Comparison of ENCODE assay signal across 9 cellular contexts in the genomic region with DNA sequence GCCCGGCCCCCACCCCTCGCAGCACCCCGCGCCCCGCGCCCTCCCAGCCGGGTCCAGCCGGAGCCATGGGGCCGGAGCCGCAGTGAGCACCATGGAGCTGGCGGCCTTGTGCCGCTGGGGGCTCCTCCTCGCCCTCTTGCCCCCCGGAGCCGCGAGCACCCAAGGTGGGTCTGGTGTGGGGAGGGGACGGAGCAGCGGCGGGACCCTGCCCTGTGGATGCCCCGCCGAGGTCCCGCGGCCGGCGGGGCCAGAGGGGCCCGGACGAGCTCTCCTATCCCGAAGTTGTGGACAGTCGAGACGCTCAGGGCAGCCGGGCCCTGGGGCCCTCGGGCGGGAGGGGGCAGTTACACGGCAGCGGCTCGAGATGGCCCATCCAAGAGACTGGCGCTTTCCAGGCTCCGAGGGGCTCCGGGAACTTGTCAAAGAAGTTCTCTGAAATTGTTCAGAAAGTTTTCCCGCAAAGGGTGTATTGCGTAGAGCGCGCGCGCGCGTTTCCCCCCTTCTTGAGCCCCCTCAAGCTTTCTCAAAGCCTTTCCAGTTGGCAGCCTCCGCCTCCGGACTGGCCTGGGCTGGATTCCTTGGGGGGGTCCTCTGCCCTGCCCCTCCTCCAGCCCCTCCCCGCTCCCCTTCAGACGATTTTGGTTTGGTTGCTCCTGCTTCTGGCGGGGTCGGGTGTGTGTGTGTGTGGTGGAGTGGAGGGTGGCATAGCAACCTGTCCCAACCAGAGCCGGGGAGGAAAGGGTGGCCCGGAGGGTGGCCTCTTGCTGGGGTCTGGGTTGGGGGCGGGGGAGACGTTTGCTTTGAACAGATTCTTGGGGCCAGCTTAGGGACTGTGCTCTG. TPM values are rescaled to one million over a fixed set of nuclear protein-coding genes. Genes with fewer than 3 reads are reported as not detected.
DNase-seq lines count a peak whose midpoint lies in the region; ATAC-seq, FAIRE-seq and TF ChIP-seq lines count a peak whose summit lies in the region.
"Had no signal": no experiment of that assay in that cellular context is flagged by ENCODE, and none has a peak within 500 bp of the region (broad histone marks: within the 10 kb centered on the region; RNA-seq: fewer than 3 reads in every experiment).

No MANE protein-coding gene starts in this region.

- no peaks in the 10 kb centered on the region for H3K27me3 ChIP-seq in muscle layer of colon (ENCODE audit: control insufficient read depth in 1 of 2, insufficient read depth in 2 of 2, low read length in 2 of 2)

- DNase-seq in Right ventricle myocardium inferior (ENCODE audit: missing footprints) (no peak), cardiac septum (ENCODE audit: low spot score) (no peak), fibroblast of gingiva (ENCODE audit: low read depth) (peak; percentile 18), H4 (ENCODE audit: low spot score) (no peak), D721Med (ENCODE audit: insufficient read length, low spot score) (no peak)
- DNase-seq in activated CD4-positive, alpha-beta T cell treated with anti-CD3 and anti-CD28 coated beads for 36 hours: no peak

- H3K4me1 Mint-ChIP-seq in activated CD4-positive, alpha-beta T cell treated with anti-CD3 and anti-CD28 coated beads for 36 hours: peaks cover 3% of the 10 kb centered on the region

- TF ChIP-seq CTCF in D721Med (IDR thresholded peaks at IDR 0.05; ENCODE audit: insufficient read depth, missing control alignments): no peak

- peak; percentile 47 for ATAC-seq in Right ventricle myocardium inferior
- ATAC-seq in GM21360 (IDR thresholded peaks at IDR 0.05; ENCODE audit: unreplicated experiment): no peak
- no peak for ATAC-seq in activated CD4-positive, alpha-beta T cell treated with anti-CD3 and anti-CD28 coated beads for 36 hours

- peaks cover 21% of the 10 kb centered on the region for H3K4me1 ChIP-seq in muscle layer of colon (ENCODE audit: insufficient read depth, low read length)

- peak overlapping the region; percentile 7 for H3K9ac ChIP-seq in muscle layer of colon (ENCODE audit: low read length)

- H3K36me3 Mint-ChIP-seq in activated CD4-positive, alpha-beta T cell treated with anti-CD3 and anti-CD28 coated beads for 36 hours (ENCODE audit: low read depth): peaks cover 2% of the 10 kb centered on the region

- H3K36me3 ChIP-seq in muscle layer of colon (ENCODE audit: insufficient read depth, low read length): no peaks in the 10 kb centered on the region
- H3K36me3 ChIP-seq: neutrophil had no signal

- CTCF ChIA-PET in activated CD4-positive, alpha-beta T cell treated with anti-CD3 and anti-CD28 coated beads for 36 hours (lab: Charles Lee): interaction anchor here (0.7 to 1.4 kb wide), 2 partner anchors 10 to 46 kb away, joined by 4 to 5 read pairs; no protein-coding TSS in a partner anchor

- peak overlapping the region; percentile 86 for H3K27ac ChIP-seq in muscle layer of colon (ENCODE audit: low read depth, low read length)
- H3K27ac ChIP-seq: neutrophil had no signal

- H3K27ac Mint-ChIP-seq in activated CD4-positive, alpha-beta T cell treated with anti-CD3 and anti-CD28 coated beads for 36 hours: no peak overlapping the region

- intact Hi-C loops in Right ventricle myocardium inferior (cut with DNase I) (loop anchor here (5.0 kb wide), 1 partner anchor 33 kb away; a partner anchor contains a TSS), cardiac septum (cut with DNase I) (no loop called here)
- intact Hi-C loops in activated CD4-positive, alpha-beta T cell treated with anti-CD3 and anti-CD28 coated beads for 36 hours (cut with DNase I, micrococcal nuclease): no loop called here

- H3K4me3 Mint-ChIP-seq in activated CD4-positive, alpha-beta T cell treated with anti-CD3 and anti-CD28 coated beads for 36 hours: no peak overlapping the region

- peaks cover 26% of the 10 kb centered on the region for H3K27me3 Mint-ChIP-seq in activated CD4-positive, alpha-beta T cell treated with anti-CD3 and anti-CD28 coated beads for 36 hours

- POLR2A ChIA-PET in activated CD4-positive, alpha-beta T cell treated with anti-CD3 and anti-CD28 coated beads for 36 hours (lab: Charles Lee): no interaction called here

- H3K4me3 ChIP-seq in muscle layer of colon (ENCODE audit: low read depth in 1 of 2, low read length in 2 of 2): peak overlapping the region; percentile 67 to 87

- no peak for FAIRE-seq in D721Med (lab: Jason Lieb, UNC)

- H3K9me3 Mint-ChIP-seq in activated CD4-positive, alpha-beta T cell treated with anti-CD3 and anti-CD28 coated beads for 36 hours (ENCODE audit: low read depth): no peaks in the 10 kb centered on the region

- H3K9me3 ChIP-seq in muscle layer of colon (ENCODE audit: low read length): no peaks in the 10 kb centered on the region
- H3K9me3 ChIP-seq: neutrophil had no signal

RNA-seq across cellular contexts. Expression of a gene that starts 0.5 kb away (rescaled TPM):
- total RNA-seq in Right ventricle myocardium inferior (68.7 TPM), cardiac septum (84.4 TPM)
- 10.1 and 18.5 TPM in 2 replicates for total RNA-seq in H4 (2014; rRNA removed; shearing (Covaris generic))
- total RNA-seq in activated CD4-positive, alpha-beta T cell treated with anti-CD3 and anti-CD28 coated beads for 36 hours: 1 to 10 TPM; 5.8 to 6.0 TPM

RNA-seq across cellular contexts. Expression of a gene that starts 12.5 kb away (rescaled TPM):
- total RNA-seq in Right ventricle myocardium inferior: 10.4 TPM
- total RNA-seq in cardiac septum: 15.3 TPM
- 10.9 and 11.4 TPM in 2 replicates for total RNA-seq in H4 (2014; rRNA removed; shearing (Covaris generic))
- 10 to 100 TPM in 1 of 2 experiments, 1 to 10 TPM in 1; 8.6 to 11.9 TPM for total RNA-seq in activated CD4-positive, alpha-beta T cell treated with anti-CD3 and anti-CD28 coated beads for 36 hours

RNA-seq across cellular contexts. Expression of a gene that starts 30.0 kb away (rescaled TPM):
- 49.4 TPM for total RNA-seq in Right ventricle myocardium inferior
- total RNA-seq in cardiac septum: 48.5 TPM
- total RNA-seq in H4 (2014; rRNA removed; shearing (Covaris generic)): 91.9 and 99.5 TPM in 2 replicates
- total RNA-seq in activated CD4-positive, alpha-beta T cell treated with anti-CD3 and anti-CD28 coated beads for 36 hours: 10 to 100 TPM; 32.5 to 39.4 TPM

RNA-seq across cellular contexts. Expression of a gene that starts 32.1 kb away (rescaled TPM):
- total RNA-seq in Right ventricle myocardium inferior: 5.1 TPM
- 10.9 TPM for total RNA-seq in cardiac septum
- not detected in 2 replicates for total RNA-seq in H4 (2014; rRNA removed; shearing (Covaris generic))
- not detected for total RNA-seq in activated CD4-positive, alpha-beta T cell treated with anti-CD3 and anti-CD28 coated beads for 36 hours

RNA-seq across cellular contexts. Expression of a gene that starts 35.2 kb away (rescaled TPM):
- total RNA-seq in Right ventricle myocardium inferior: 5,286 TPM
- total RNA-seq in cardiac septum: 4,725 TPM
- total RNA-seq in H4 (2014; rRNA removed; shearing (Covaris generic)): 0.81 TPM in 1 of 2 replicates, not detected in the other
- total RNA-seq in activated CD4-positive, alpha-beta T cell treated with anti-CD3 and anti-CD28 coated beads for 36 hours: under 1 TPM; 0.82 to 0.95 TPM
